ENCODE assay signal across 26 cellular contexts in genomic region chr5:42338136-42338535, GRCh38.
A peak's percentile ranks its signal among the peaks of the same experiment; 100 is the strongest.
DNase-seq lines count a peak whose midpoint lies in the region; ATAC-seq, FAIRE-seq and TF ChIP-seq lines count a peak whose summit lies in the region.
"Had no signal": no experiment of that assay in that cellular context is flagged by ENCODE, and none has a peak within 500 bp of the region (broad histone marks: within the 10 kb centered on the region; RNA-seq: fewer than 3 reads in every experiment).

No MANE protein-coding gene starts in this region.

- H3K4me2 ChIP-seq in HepG2 (ENCODE audit: low read depth, low read length), result no peak overlapping the region
- H3K4me2 ChIP-seq: A549; BLaER1 treated with 17β-estradiol and CSF1 and Interleukin-3, amounts not matched to agents 10 nM and 100 nM; GM23338 had no signal

- H3K4me1 ChIP-seq in HepG2 (ENCODE audit: insufficient read depth, low read length), result no peaks in the 10 kb centered on the region
- H3K4me1 ChIP-seq in right lobe of liver, result no peaks in the 10 kb centered on the region
- H3K4me1 ChIP-seq: A549; BE2C; BLaER1 treated with 17β-estradiol and CSF1 and Interleukin-3, amounts not matched to agents 10 nM and 100 nM had no signal

- no peak for TF ChIP-seq RAD21 in HepG2 (CRISPR knock-in tag; IDR thresholded peaks at IDR 0.05)

- DNase-seq in HepG2 (ENCODE audit: low spot score), result no peak
- no peak for DNase-seq in right lobe of liver
- DNase-seq in RCC 7860 (ENCODE audit: low spot score), result no peak
- DNase-seq in activated CD4-positive, alpha-beta T cell treated with anti-CD3 and anti-CD28 coated beads, Interleukin-2, amount 50 U/mL, for 4 hours, result no peak
- no peak for DNase-seq in LoVo (ENCODE audit: low spot score)
- no peak for DNase-seq in G401 (ENCODE audit: low spot score)
- no peak for DNase-seq in NCI-H2196 (lab: John Stamatoyannopoulos, UW; ENCODE audit: unreplicated experiment)
- DNase-seq: ACHN; AML-193; BE2C; CD4-positive, alpha-beta T cell; CD8-positive, alpha-beta memory T cell; DMS 273 treated with DMSO at 0.1 percent for 48 hours; DMS79; EL; H9; HFFc6 had no signal

- CTCF ChIA-PET in HepG2 (lab: Yijun Ruan, JAX; ENCODE audit: low intra/inter-chr PET ratio, low total read pairs), result no interaction called here

- no peaks in the 10 kb centered on the region for H3K79me2 ChIP-seq in HepG2 (ENCODE audit: insufficient read depth, low read length)

- intact Hi-C loops in HepG2 (cut with micrococcal nuclease; ENCODE audit: unreplicated experiment), result no loop called here
- intact Hi-C loops in right lobe of liver (cut with DNase I), result no loop called here

- TF ChIP-seq EP300 in HepG2 (IDR thresholded peaks at IDR 0.05; ENCODE audit: low read depth in 2 of 2, low read length in 2 of 2) (no peak), HepG2 (CRISPR knock-in tag; IDR thresholded peaks at IDR 0.05; ENCODE audit: borderline replicate concordance) (no peak)

- H3K36me3 ChIP-seq in HepG2 (replicated peaks in 1 of 2; ENCODE audit: control insufficient read depth in 1 of 2, insufficient read depth in 2 of 2, low read length in 2 of 2) (no peaks in the 10 kb centered on the region), right lobe of liver (no peaks in the 10 kb centered on the region)
- H3K36me3 ChIP-seq: BE2C; BLaER1 treated with 17β-estradiol and CSF1 and Interleukin-3, amounts not matched to agents 10 nM and 100 nM had no signal

- no peak overlapping the region for H2AFZ ChIP-seq in HepG2 (ENCODE audit: low read length)
- H2AFZ ChIP-seq: GM23338 had no signal

- no peak overlapping the region for H3K27ac ChIP-seq in HepG2 (ENCODE audit: extremely low read length, insufficient read depth, low read length)
- H3K27ac ChIP-seq in right lobe of liver, result no peak overlapping the region
- H3K27ac ChIP-seq: 22Rv1; A549; BLaER1 treated with 17β-estradiol and CSF1 and Interleukin-3, amounts not matched to agents 10 nM and 100 nM had no signal

- FAIRE-seq in HepG2 (lab: Jason Lieb, UNC), result no peak
- peak; percentile 42 for FAIRE-seq in RCC 7860 (lab: Jason Lieb, UNC)
- FAIRE-seq in colon (lab: Jason Lieb, UNC), result peak; percentile 91
- FAIRE-seq: A549, D721Med, GM12892, GM18507 had no signal

- in situ Hi-C loops in HepG2 (cut with HindIII; ENCODE audit: extremely low pct_ligation_motif_present, low pct_unique_long_range_greater_than_20kb), result no loop called here
- in situ Hi-C loops in G401 (cut with HindIII; ENCODE audit: low sequenced_read_pairs), result no loop called here

- H3K4me3 ChIP-seq in HepG2 (replicated peaks in 1 of 3; ENCODE audit: insufficient read depth in 1 of 3, low read depth in 2 of 3, low read length in 3 of 3) (no peak overlapping the region), right lobe of liver (no peak overlapping the region)
- H3K4me3 ChIP-seq: A549; BLaER1 treated with 17β-estradiol and CSF1 and Interleukin-3, amounts not matched to agents 10 nM and 100 nM; GM23338 had no signal

- no peak for TF ChIP-seq CTCF in HepG2 (CRISPR knock-in tag; IDR thresholded peaks at IDR 0.05)
- TF ChIP-seq CTCF in right lobe of liver (IDR thresholded peaks at IDR 0.05), result no peak

- WGBS in HepG2 (ENCODE audit: low lambda C conversion rate), result 0% methylated on average over 1 of the region's 1 CpG
- WGBS in right lobe of liver (ENCODE audit: insufficient coverage, low coverage, low lambda C conversion rate, missing lambda C conversion rate), result 31% methylated on average over 1 of the region's 1 CpG

- no peak for TF ChIP-seq POLR2A in HepG2 (IDR thresholded peaks at IDR 0.05; ENCODE audit: insufficient read depth in 1 of 2, low read depth in 2 of 2, low read length in 2 of 2)
- no peak for TF ChIP-seq POLR2A in right lobe of liver (IDR thresholded peaks at IDR 0.05)

- no peaks in the 10 kb centered on the region for H4K20me1 ChIP-seq in HepG2 (ENCODE audit: insufficient read depth, low read length)
- H4K20me1 ChIP-seq: BLaER1 treated with 17β-estradiol and CSF1 and Interleukin-3, amounts not matched to agents 10 nM and 100 nM had no signal

- no peaks in the 10 kb centered on the region for H3K27me3 ChIP-seq in HepG2 (ENCODE audit: control insufficient read depth in 1 of 2, insufficient read depth in 2 of 2, low read length in 2 of 2)
- no peaks in the 10 kb centered on the region for H3K27me3 ChIP-seq in right lobe of liver
- H3K27me3 ChIP-seq: BE2C; BLaER1 treated with 17β-estradiol and CSF1 and Interleukin-3, amounts not matched to agents 10 nM and 100 nM had no signal

- no TSS peak for BruUV-seq in HepG2 (replicated peaks; lab: Mats Ljungman, UMichigan)

- H3K9me3 ChIP-seq in HepG2 (ENCODE audit: low read length) (peaks cover 27% of the 10 kb centered on the region), right lobe of liver (no peaks in the 10 kb centered on the region)
- H3K9me3 ChIP-seq: A549, BE2C had no signal

- no peak overlapping the region for H3K9ac ChIP-seq in HepG2 (ENCODE audit: insufficient read depth, low read depth, low read length)
- H3K9ac ChIP-seq: BLaER1 treated with 17β-estradiol and CSF1 and Interleukin-3, amounts not matched to agents 10 nM and 100 nM had no signal

- ATAC-seq in HepG2 (no peak), right lobe of liver (no peak)
- ATAC-seq: A549, GM23338, HCT116 had no signal

- POLR2A ChIA-PET in HepG2 (lab: Yijun Ruan, JAX), result no interaction called here

TF ChIP-seq in HepG2, 621 proteins besides CTCF, POLR2A, EP300 and RAD21:
- no peak for TF ChIP-seq HNF4A (CRISPR knock-in tag; IDR thresholded peaks at IDR 0.05)
- peak; percentile 71; the same call in 1 of the 2 replicates for TF ChIP-seq ZNF160 (CRISPR knock-in tag; IDR thresholded peaks at IDR 0.05)
